Comparison of ENCODE assay signal across 13 cellular contexts in genomic region chr12:49633703-49634311, GRCh38.
"Had no signal": no experiment of that assay in that cellular context is flagged by ENCODE, and none has a peak within 500 bp of the region (broad histone marks: within the 10 kb centered on the region; RNA-seq: fewer than 3 reads in every experiment).

No MANE protein-coding gene starts in this region.

- H3K36me3 ChIP-seq: right lobe of liver, SJCRH30 had no signal

- ATAC-seq: psoas muscle, right lobe of liver, upper lobe of right lung had no signal

- H3K36me3 Mint-ChIP-seq: natural killer cell treated with Interleukin-12 subunit alpha and Interleukin-12 subunit beta and Interleukin-15 and Interleukin-18, amount 100 ng/mL, for 72 hours had no signal

- H3K4me3 Mint-ChIP-seq: central memory CD8-positive, alpha-beta T cell; dendritic cell treated with granulocyte-macrophage colony-stimulating factor and Interleukin-4, amounts not matched to agents 40 ng/mL and 50 ng/mL, for 4 days; natural killer cell treated with Interleukin-12 subunit alpha and Interleukin-12 subunit beta and Interleukin-15 and Interleukin-18, amount 100 ng/mL, for 72 hours had no signal

- H3K4me3 ChIP-seq: psoas muscle, right lobe of liver, SJCRH30, suprapubic skin, upper lobe of right lung had no signal

- DNase-seq: activated CD4-positive, alpha-beta T cell treated with anti-CD3 and anti-CD28 coated beads, Interleukin-2, amount 50 U/mL, for 48 hours; activated CD4-positive, CD25-positive, alpha-beta regulatory T cell treated with anti-CD3 and anti-CD28 coated beads, Interleukin-2, amount 50 U/mL, for 72 hours; activated gamma-delta T cell; hypothalamus; psoas muscle; right lobe of liver; SJCRH30; stimulated activated naive CD4-positive, alpha-beta T cell treated with Interleukin-2 at 50 U/mL for 16 hours; upper lobe of right lung had no signal

- H3K27ac ChIP-seq: psoas muscle, right lobe of liver, SJCRH30, suprapubic skin, upper lobe of right lung had no signal

- H3K27me3 Mint-ChIP-seq: central memory CD8-positive, alpha-beta T cell; natural killer cell treated with Interleukin-12 subunit alpha and Interleukin-12 subunit beta and Interleukin-15 and Interleukin-18, amount 100 ng/mL, for 72 hours had no signal

- H3K9me3 ChIP-seq: psoas muscle, right lobe of liver, SJCRH30, suprapubic skin, upper lobe of right lung had no signal

- H3K27me3 ChIP-seq: right lobe of liver, SJCRH30, suprapubic skin, upper lobe of right lung had no signal

- H3K4me1 ChIP-seq: right lobe of liver had no signal

- H3K27ac Mint-ChIP-seq: dendritic cell treated with granulocyte-macrophage colony-stimulating factor and Interleukin-4, amounts not matched to agents 40 ng/mL and 50 ng/mL, for 4 days had no signal

- H3K9me3 Mint-ChIP-seq: central memory CD8-positive, alpha-beta T cell; dendritic cell treated with granulocyte-macrophage colony-stimulating factor and Interleukin-4, amounts not matched to agents 40 ng/mL and 50 ng/mL, for 4 days; natural killer cell treated with Interleukin-12 subunit alpha and Interleukin-12 subunit beta and Interleukin-15 and Interleukin-18, amount 100 ng/mL, for 72 hours had no signal
